Comparison of ENCODE assay signal across 21 cellular contexts in the genomic region with DNA sequence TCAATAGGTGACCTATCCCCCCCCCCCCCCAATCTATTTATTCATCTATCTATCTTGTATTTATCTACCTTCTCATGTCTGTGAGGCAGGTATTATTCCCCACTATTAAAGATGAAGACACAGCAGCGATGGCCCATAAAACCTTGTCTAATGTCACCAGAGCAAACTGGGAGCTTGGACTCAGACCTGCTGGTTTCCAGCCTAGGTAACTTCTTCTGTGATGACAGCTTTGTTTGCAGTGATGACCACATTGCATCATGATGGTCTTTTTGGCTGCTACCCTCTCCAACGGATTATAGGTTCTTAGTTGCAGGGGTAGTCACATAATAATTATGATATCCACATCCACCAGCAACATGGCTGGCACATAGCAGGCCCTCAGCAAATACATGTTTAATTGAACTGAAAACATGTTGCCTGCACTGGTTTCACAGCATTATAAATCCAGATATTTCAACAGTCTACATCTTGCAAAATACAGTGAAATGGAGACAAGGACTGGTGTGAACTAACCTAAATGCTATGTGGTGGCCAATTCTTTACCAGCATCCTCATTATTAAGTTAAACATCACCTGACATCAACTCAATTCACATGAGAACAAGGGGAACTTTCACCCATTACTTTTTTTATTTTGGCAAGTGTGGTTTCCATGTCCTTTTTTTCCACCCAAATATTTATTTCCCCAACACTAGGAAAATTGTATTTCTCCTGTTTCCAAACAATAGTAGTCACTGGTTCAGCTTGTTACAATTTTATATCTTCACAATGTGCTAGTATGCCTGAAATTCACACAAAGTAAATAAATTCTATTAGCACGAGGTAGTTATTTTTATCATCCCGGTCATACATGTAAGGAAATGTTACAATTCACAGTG.
DNase-seq lines count a peak whose midpoint lies in the region; ATAC-seq, FAIRE-seq and TF ChIP-seq lines count a peak whose summit lies in the region.
"Had no signal": no experiment of that assay in that cellular context is flagged by ENCODE, and none has a peak within 500 bp of the region (broad histone marks: within the 10 kb centered on the region; RNA-seq: fewer than 3 reads in every experiment).

No MANE protein-coding gene starts in this region.

- H3K36me3 Mint-ChIP-seq in immature natural killer cell: peaks cover 0 to 7% (median 0%) of the 10 kb centered on the region in 3 donors
- H3K36me3 Mint-ChIP-seq: activated CD8-positive, alpha-beta memory T cell treated with anti-CD3 and anti-CD28 coated beads, Interleukin-2, amount 10 ng/mL, durations not matched to agents 7 days and 5 days; CD8-positive, alpha-beta T cell; memory B cell had no signal

- WGBS in liver: 37% methylated on average over 4 of the region's 4 CpGs
- WGBS in HepG2 (ENCODE audit: low lambda C conversion rate): 21% methylated on average over 4 of the region's 4 CpGs

- no peak overlapping the region for H3K4me2 ChIP-seq in HepG2 (ENCODE audit: low read depth, low read length)

- no peak overlapping the region for H3K4me3 Mint-ChIP-seq in immature natural killer cell
- H3K4me3 Mint-ChIP-seq: activated CD8-positive, alpha-beta memory T cell treated with anti-CD3 and anti-CD28 coated beads, Interleukin-2, amount 10 ng/mL, durations not matched to agents 7 days and 5 days; CD8-positive, alpha-beta T cell; memory B cell; natural killer cell treated with Interleukin-12 subunit alpha and Interleukin-12 subunit beta and Interleukin-15 and Interleukin-18, amount 100 ng/mL, for 72 hours; type B pancreatic cell had no signal

- in situ Hi-C loops in HepG2 (cut with HindIII; ENCODE audit: extremely low pct_ligation_motif_present, low pct_unique_long_range_greater_than_20kb): no loop called here

- no peak overlapping the region for H3K27ac Mint-ChIP-seq in immature natural killer cell
- H3K27ac Mint-ChIP-seq: activated CD8-positive, alpha-beta memory T cell treated with anti-CD3 and anti-CD28 coated beads, Interleukin-2, amount 10 ng/mL, durations not matched to agents 7 days and 5 days; CD8-positive, alpha-beta T cell; memory B cell; natural killer cell treated with Interleukin-12 subunit alpha and Interleukin-12 subunit beta and Interleukin-15 and Interleukin-18, amount 100 ng/mL, for 72 hours; type B pancreatic cell had no signal

- no peak overlapping the region for H2AFZ ChIP-seq in HepG2 (ENCODE audit: low read length)

- H3K4me1 Mint-ChIP-seq in immature natural killer cell: no peaks in the 10 kb centered on the region
- H3K4me1 Mint-ChIP-seq: activated CD8-positive, alpha-beta memory T cell treated with anti-CD3 and anti-CD28 coated beads, Interleukin-2, amount 10 ng/mL, durations not matched to agents 7 days and 5 days; memory B cell had no signal

- H3K9ac ChIP-seq in liver (ENCODE audit: low read depth in 1 of 2, low read length in 2 of 2): no peak overlapping the region
- no peak overlapping the region for H3K9ac ChIP-seq in HepG2 (ENCODE audit: insufficient read depth, low read depth, low read length)

- no peak overlapping the region for H3K27ac ChIP-seq in liver (ENCODE audit: low read depth in 1 of 2, low read length in 2 of 2)
- H3K27ac ChIP-seq in HepG2 (ENCODE audit: extremely low read length, insufficient read depth, low read length): no peak overlapping the region
- H3K27ac ChIP-seq: adrenal gland had no signal

- H3K4me1 ChIP-seq in liver (ENCODE audit: control insufficient read depth in 4 of 4, insufficient read depth in 4 of 4, low read length in 3 of 4) (peaks cover 0 to 8% (median 3%) of the 10 kb centered on the region in 4 donors), HepG2 (ENCODE audit: insufficient read depth, low read length) (no peaks in the 10 kb centered on the region), mucosa of descending colon (ENCODE audit: low read depth) (no peaks in the 10 kb centered on the region)
- H3K4me1 ChIP-seq: adrenal gland had no signal

- TF ChIP-seq RAD21 in liver (IDR thresholded peaks at IDR 0.05) (peak in 1 of 2 donors; percentile 7), HepG2 (CRISPR knock-in tag; IDR thresholded peaks at IDR 0.05) (no peak)

- H3K9me3 Mint-ChIP-seq in immature natural killer cell: peaks cover 0 to 21% (median 4%) of the 10 kb centered on the region in 6 donors
- H3K9me3 Mint-ChIP-seq: CD8-positive, alpha-beta T cell had no signal

- POLR2A ChIA-PET in HepG2 (lab: Yijun Ruan, JAX): no interaction called here

- TF ChIP-seq EP300 in HepG2 (IDR thresholded peaks at IDR 0.05; ENCODE audit: low read depth in 2 of 2, low read length in 2 of 2): no peak
- TF ChIP-seq EP300 in HepG2 (CRISPR knock-in tag; IDR thresholded peaks at IDR 0.05; ENCODE audit: borderline replicate concordance): no peak

- no peak for FAIRE-seq in HepG2 (lab: Jason Lieb, UNC)
- no peak for FAIRE-seq in bronchial epithelial cell (lab: Jason Lieb, UNC)
- FAIRE-seq in frontal cortex (lab: Jason Lieb, UNC): no peak
- FAIRE-seq: A204.1 had no signal

- intact Hi-C loops in HepG2 (cut with micrococcal nuclease; ENCODE audit: unreplicated experiment) (no loop called here), mucosa of descending colon (cut with DNase I, micrococcal nuclease) (no loop called here)

- no peaks in the 10 kb centered on the region for H3K27me3 Mint-ChIP-seq in immature natural killer cell (ENCODE audit: low read depth in 3 of 3)
- H3K27me3 Mint-ChIP-seq: activated CD8-positive, alpha-beta memory T cell treated with anti-CD3 and anti-CD28 coated beads, Interleukin-2, amount 10 ng/mL, durations not matched to agents 7 days and 5 days; memory B cell; natural killer cell treated with Interleukin-12 subunit alpha and Interleukin-12 subunit beta and Interleukin-15 and Interleukin-18, amount 100 ng/mL, for 72 hours had no signal

- no peaks in the 10 kb centered on the region for H3K9me3 ChIP-seq in liver (ENCODE audit: control insufficient read depth in 4 of 4, low read length in 3 of 4)
- H3K9me3 ChIP-seq in HepG2 (ENCODE audit: low read length): no peaks in the 10 kb centered on the region
- H3K9me3 ChIP-seq in mucosa of descending colon: no peaks in the 10 kb centered on the region
- H3K9me3 ChIP-seq: adrenal gland had no signal

- DNase-seq in HepG2 (ENCODE audit: low spot score) (no peak), bronchial epithelial cell (ENCODE audit: low read depth) (peak; percentile 30), iris pigment epithelial cell (ENCODE audit: low read depth) (peak; percentile 31), erythroblast (lab: John Stamatoyannopoulos, UW) (no peak), immature natural killer cell (no peak), mucosa of descending colon (no peak), frontal cortex (ENCODE audit: low spot score in 2 of 2) (no peak)
- DNase-seq: activated CD4-positive, alpha-beta T cell treated with anti-CD3 and anti-CD28 coated beads for 1 hour; activated CD8-positive, alpha-beta memory T cell treated with anti-CD3 and anti-CD28 coated beads, Interleukin-2, amount 10 ng/mL, durations not matched to agents 7 days and 5 days; activated effector memory CD4-positive, alpha-beta T cell treated with Interleukin-2 at 50 U/mL for 16 hours; adrenal gland; CD8-positive, alpha-beta T cell; DMS79 treated with DMSO at 0.1 percent for 48 hours; glutamatergic neuron; stimulated activated CD4-positive, alpha-beta T cell treated with anti-CD3 and anti-CD28 coated beads, Interleukin-15, amount 100 ng/mL, for 24 hours; stimulated activated naive CD4-positive, alpha-beta T cell treated with Interleukin-2 at 50 U/mL for 16 hours had no signal

- CTCF ChIA-PET in HepG2 (lab: Yijun Ruan, JAX; ENCODE audit: low intra/inter-chr PET ratio, low total read pairs): no interaction called here

- H3K79me2 ChIP-seq in HepG2 (ENCODE audit: insufficient read depth, low read length): no peaks in the 10 kb centered on the region

- H3K36me3 ChIP-seq in liver (ENCODE audit: control insufficient read depth in 4 of 4, insufficient read depth in 3 of 4, low read depth in 1 of 4, low read length in 3 of 4) (no peaks in the 10 kb centered on the region), HepG2 (replicated peaks in 1 of 2; ENCODE audit: control insufficient read depth in 1 of 2, insufficient read depth in 2 of 2, low read length in 2 of 2) (no peaks in the 10 kb centered on the region), bronchial epithelial cell (ENCODE audit: control insufficient read depth, insufficient read depth, low read length) (no peaks in the 10 kb centered on the region), mucosa of descending colon (ENCODE audit: low read depth) (no peaks in the 10 kb centered on the region)
- H3K36me3 ChIP-seq: adrenal gland had no signal

- H3K4me3 ChIP-seq in liver (ENCODE audit: low read depth in 1 of 3, low read length in 3 of 3) (no peak overlapping the region), HepG2 (replicated peaks in 1 of 3; ENCODE audit: insufficient read depth in 1 of 3, low read depth in 2 of 3, low read length in 3 of 3) (no peak overlapping the region), bronchial epithelial cell (ENCODE audit: low read depth, low read length) (no peak overlapping the region), mucosa of descending colon (no peak overlapping the region)
- H3K4me3 ChIP-seq: adrenal gland had no signal

- H3K27me3 ChIP-seq in liver (ENCODE audit: control insufficient read depth in 4 of 4, insufficient read depth in 4 of 4, low read length in 3 of 4) (no peaks in the 10 kb centered on the region), HepG2 (ENCODE audit: control insufficient read depth in 1 of 2, insufficient read depth in 2 of 2, low read length in 2 of 2) (no peaks in the 10 kb centered on the region), bronchial epithelial cell (ENCODE audit: control insufficient read depth, insufficient read depth, low read length) (no peaks in the 10 kb centered on the region)
- H3K27me3 ChIP-seq: adrenal gland had no signal

- TF ChIP-seq POLR2A in HepG2 (IDR thresholded peaks at IDR 0.05; ENCODE audit: insufficient read depth in 1 of 2, low read depth in 2 of 2, low read length in 2 of 2) (no peak), erythroblast (IDR thresholded peaks at IDR 0.05; ENCODE audit: low read length) (no peak)

- ATAC-seq in HepG2 (no peak), mucosa of descending colon (no peak)
- ATAC-seq: activated CD8-positive, alpha-beta memory T cell treated with anti-CD3 and anti-CD28 coated beads, Interleukin-2, amount 10 ng/mL, durations not matched to agents 7 days and 5 days; CD8-positive, alpha-beta T cell; natural killer cell treated with Interleukin-12 subunit alpha and Interleukin-12 subunit beta and Interleukin-15 and Interleukin-18, amount 100 ng/mL, for 72 hours had no signal

- no peaks in the 10 kb centered on the region for H4K20me1 ChIP-seq in HepG2 (ENCODE audit: insufficient read depth, low read length)

- TF ChIP-seq CTCF in liver (IDR thresholded peaks at IDR 0.05; ENCODE audit: low read depth, low read length, missing input control): no peak
- no peak for TF ChIP-seq CTCF in HepG2 (CRISPR knock-in tag; IDR thresholded peaks at IDR 0.05)
- TF ChIP-seq CTCF in bronchial epithelial cell (IDR thresholded peaks at IDR 0.05; ENCODE audit: insufficient read depth, low read length, severe bottlenecking): no peak
- TF ChIP-seq CTCF in mucosa of descending colon (IDR thresholded peaks at IDR 0.05): no peak

- BruUV-seq in HepG2 (replicated peaks; lab: Mats Ljungman, UMichigan): no TSS peak

TF ChIP-seq in liver, 16 proteins besides CTCF, POLR2A, EP300 and RAD21 (continues in another document):
- no peak for TF ChIP-seq NR2F2 (IDR thresholded peaks at IDR 0.05)

TF ChIP-seq in HepG2, 621 proteins besides CTCF, POLR2A, EP300 and RAD21 (continues in another document):
- TF ChIP-seq ZFP90 (CRISPR knock-in tag; IDR thresholded peaks at IDR 0.05; ENCODE audit: borderline replicate concordance): no peak

Comparison
In these comparisons a context has a peak if more than half of its experiments do, and no peak if none do; other contexts are left out.
1. DNase-seq: peak in bronchial epithelial cell (single experiment) and iris pigment epithelial cell (single experiment); none in HepG2 (single experiment), erythroblast (0 of 2), immature natural killer cell (0 of 3), mucosa of descending colon (0 of 3) and frontal cortex (0 of 2).